8 cellular contexts compared by ENCODE assay signal in the genomic region with DNA sequence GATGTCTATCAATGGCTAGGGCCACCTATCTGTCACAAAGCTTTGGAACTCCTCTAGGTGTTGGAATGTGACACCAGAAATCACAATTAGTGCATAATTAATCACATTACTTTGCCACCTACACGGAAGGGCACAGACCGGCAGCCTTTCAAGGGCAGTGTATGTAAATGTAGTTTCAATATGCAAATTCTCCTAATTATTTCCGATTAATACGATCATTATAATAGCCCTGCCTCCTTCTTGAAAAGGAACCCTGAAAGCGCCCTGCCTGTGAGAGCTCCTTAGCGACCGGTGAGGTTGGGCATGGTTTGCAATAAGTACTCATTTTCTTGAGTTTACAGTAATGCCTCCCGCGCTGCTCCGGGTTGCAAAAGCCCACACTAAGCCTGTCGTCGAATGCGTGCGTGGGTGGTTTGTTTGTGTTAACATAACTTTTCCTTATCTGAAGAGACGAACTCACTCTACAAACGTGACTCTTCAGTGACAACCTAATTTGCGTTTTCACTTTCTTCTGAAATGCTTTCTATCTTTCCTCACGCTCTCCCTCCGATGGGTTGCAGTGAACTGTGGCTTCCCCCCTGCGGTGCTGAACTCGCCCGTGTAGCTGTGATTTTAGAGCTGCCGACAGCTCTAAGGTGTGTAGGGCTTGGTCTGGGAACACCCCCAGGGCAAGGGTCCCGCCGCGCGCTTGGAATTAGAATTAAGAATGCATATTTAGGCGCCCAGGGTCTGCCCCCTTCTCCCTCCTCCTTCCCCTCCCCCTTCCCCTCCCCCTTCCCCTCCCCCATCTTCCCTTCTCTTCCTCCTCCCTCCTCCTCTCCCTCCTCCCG. TPM values are rescaled to one million over a fixed set of nuclear protein-coding genes. Genes with fewer than 3 reads are reported as not detected.
A peak's percentile ranks its signal among the peaks of the same experiment; 100 is the strongest.
DNase-seq lines count a peak whose midpoint lies in the region; ATAC-seq and TF ChIP-seq lines count a peak whose summit lies in the region.

No MANE protein-coding gene starts in this region.

- no peak for TF ChIP-seq CTCF in omental fat pad (IDR thresholded peaks at IDR 0.05)
- TF ChIP-seq CTCF in tibial nerve (IDR thresholded peaks at IDR 0.05): no peak

- peaks cover 0 to 58% (median 14%) of the 10 kb centered on the region in 4 donors for H3K4me1 ChIP-seq in tibial nerve

- H3K27me3 ChIP-seq in tibial nerve: peaks cover 0 to 2% of the 10 kb centered on the region in 2 donors

- WGBS in tibial nerve, 2 donors: 1 to 2% methylated on average over 28 to 29 of the region's 29 CpGs

- no peak for TF ChIP-seq POLR2A in tibial nerve (IDR thresholded peaks at IDR 0.05)

- H3K9me3 ChIP-seq in tibial nerve: no peaks in the 10 kb centered on the region

- H3K4me3 ChIP-seq in tibial nerve: peak overlapping the region; percentile 52 to 78 (median 74)

- no peaks in the 10 kb centered on the region for H3K36me3 ChIP-seq in tibial nerve

- DNase-seq in DMS153 (lab: John Stamatoyannopoulos, UW) (peak; percentile 73), M059J (ENCODE audit: low read depth) (peak; percentile 78), SHP77 (lab: John Stamatoyannopoulos, UW) (peak; percentile 78 to 85), germinal center (ENCODE audit: low spot score) (peak; percentile 67), omental fat pad (ENCODE audit: low spot score) (peak; percentile 74), tibial nerve (ENCODE audit: low spot score in 2 of 2) (peak in 1 of 2 donors; percentile 58)
- peak; percentile 68 for DNase-seq in activated gamma-delta T cell treated with anti-CD3 and anti-CD28 coated beads, Interleukin-2, amount 50 U/mL, for 16 hours (ENCODE audit: low read depth)

- TF ChIP-seq EP300 in tibial nerve (IDR thresholded peaks at IDR 0.05): peak in 1 of 2 donors; percentile 47

- H3K27ac ChIP-seq in tibial nerve: peak overlapping the region; percentile 70 to 98 (median 98)

- ATAC-seq in omental fat pad (ENCODE audit: low FRiP score) (no peak), HG02610 (IDR thresholded peaks at IDR 0.05; ENCODE audit: unreplicated experiment) (no peak)

RNA-seq across cellular contexts. Expression of gene ID2, which starts 0.7 kb away (rescaled TPM):
- 95.4 and 167 TPM in 2 replicates for total RNA-seq in M059J (2014; rRNA removed; shearing (Covaris generic))
- total RNA-seq in omental fat pad (100 to 1,000 TPM; 165 to 949 (median 312) TPM), tibial nerve (100 to 1,000 TPM; 145 to 208 (median 166) TPM)
